In the genomic region with DNA sequence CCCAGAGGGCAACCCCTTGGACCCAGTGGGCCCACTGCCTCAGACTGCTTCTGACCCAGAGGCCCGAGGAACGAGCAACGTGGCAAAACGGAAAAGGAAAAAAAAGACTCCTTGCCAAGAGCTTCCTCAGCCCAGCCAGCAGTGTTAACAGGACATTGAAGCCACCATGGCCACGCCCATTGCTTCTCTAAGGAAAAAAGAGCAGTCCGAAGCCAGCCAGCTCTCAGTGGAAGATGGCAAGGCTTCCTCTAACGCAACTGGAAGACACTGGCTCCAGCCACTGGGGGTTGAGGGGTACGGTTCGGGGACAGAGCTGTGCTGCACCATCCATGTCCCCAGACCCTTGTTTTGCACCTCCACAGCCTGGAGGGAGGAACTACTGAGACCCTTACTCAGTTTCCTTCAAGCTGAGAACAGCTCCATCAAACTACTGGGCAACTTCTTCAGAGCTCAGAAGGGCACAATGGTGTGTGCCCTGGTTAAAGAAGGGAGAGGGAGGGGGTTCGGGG, we compare ENCODE assay signal across 8 cellular contexts. TPM values are rescaled to one million over a fixed set of nuclear protein-coding genes. Genes with fewer than 3 reads are reported as not detected.
DNase-seq lines count a peak whose midpoint lies in the region; ATAC-seq and TF ChIP-seq lines count a peak whose summit lies in the region.

No MANE protein-coding gene starts in this region.

- peak overlapping the region; percentile 73 for H3K4me3 Mint-ChIP-seq in activated T-cell treated with anti-CD3 and anti-CD28 coated beads, Interleukin-2, amount 50 U/mL, for 24 hours
- H3K4me3 Mint-ChIP-seq in stimulated activated naive CD8-positive, alpha-beta T cell treated with anti-CD3 and anti-CD28 coated beads, Interleukin-15, amount 100 ng/mL, for 72 hours = peak overlapping the region; percentile 78 to 82

- no peaks in the 10 kb centered on the region for H3K27me3 Mint-ChIP-seq in activated T-cell treated with anti-CD3 and anti-CD28 coated beads, Interleukin-2, amount 50 U/mL, for 24 hours
- no peaks in the 10 kb centered on the region for H3K27me3 Mint-ChIP-seq in stimulated activated naive CD8-positive, alpha-beta T cell treated with anti-CD3 and anti-CD28 coated beads, Interleukin-15, amount 100 ng/mL, for 72 hours

- no peaks in the 10 kb centered on the region for H3K9me3 ChIP-seq in SK-N-MC (ENCODE audit: low read depth, low read length)
- no peaks in the 10 kb centered on the region for H3K9me3 ChIP-seq in cardiac muscle cell (ENCODE audit: low read depth)

- H3K4me1 ChIP-seq in cardiac muscle cell (ENCODE audit: low read depth) = peaks cover 58% of the 10 kb centered on the region

- peaks cover 79% of the 10 kb centered on the region for H3K4me1 Mint-ChIP-seq in activated T-cell treated with anti-CD3 and anti-CD28 coated beads, Interleukin-2, amount 50 U/mL, for 24 hours (ENCODE audit: low read depth)
- peaks cover 90% of the 10 kb centered on the region for H3K4me1 Mint-ChIP-seq in stimulated activated naive CD8-positive, alpha-beta T cell treated with anti-CD3 and anti-CD28 coated beads, Interleukin-15, amount 100 ng/mL, for 72 hours

- peak overlapping the region; percentile 97 for H3K27ac ChIP-seq in SK-N-MC
- H3K27ac ChIP-seq in cardiac muscle cell = peak overlapping the region; percentile 99

- H3K36me3 ChIP-seq in SK-N-MC (ENCODE audit: insufficient read depth, low read length) (no peaks in the 10 kb centered on the region; the same call in 1 of the 2 replicates), cardiac muscle cell (no peaks in the 10 kb centered on the region)

- peak; percentile 49 for DNase-seq in activated T-cell treated with anti-CD3 and anti-CD28 coated beads, Interleukin-2, amount 50 U/mL, for 24 hours
- DNase-seq in activated T-cell treated with anti-CD3 and anti-CD28 coated beads for 4 hours = no peak
- DNase-seq in SK-N-MC (ENCODE audit: low read depth, low spot score) = no peak
- DNase-seq in cardiac muscle cell (ENCODE audit: low read depth in 1 of 2, low spot score in 1 of 2) = peak in 1 of 2 donors; percentile 46
- DNase-seq in stimulated activated naive CD8-positive, alpha-beta T cell treated with anti-CD3 and anti-CD28 coated beads, Interleukin-15, amount 100 ng/mL, for 72 hours = no peak
- no peak for DNase-seq in iPS-NIHi7 (ENCODE audit: extremely low spot score)
- DNase-seq in NCI-H524 (lab: John Stamatoyannopoulos, UW) = no peak
- DNase-seq in GM13977 (ENCODE audit: low spot score) = no peak

- H3K36me3 Mint-ChIP-seq in activated T-cell treated with anti-CD3 and anti-CD28 coated beads, Interleukin-2, amount 50 U/mL, for 24 hours (ENCODE audit: low read depth) = peaks cover 1% of the 10 kb centered on the region

- ATAC-seq in stimulated activated naive CD8-positive, alpha-beta T cell treated with anti-CD3 and anti-CD28 coated beads, Interleukin-15, amount 100 ng/mL, for 72 hours = peak; percentile 23

- H3K27ac Mint-ChIP-seq in activated T-cell treated with anti-CD3 and anti-CD28 coated beads, Interleukin-2, amount 50 U/mL, for 24 hours = peak overlapping the region; percentile 96
- peak overlapping the region; percentile 95 to 100 for H3K27ac Mint-ChIP-seq in stimulated activated naive CD8-positive, alpha-beta T cell treated with anti-CD3 and anti-CD28 coated beads, Interleukin-15, amount 100 ng/mL, for 72 hours

- in situ Hi-C loops in GM13977 (cut with MboI; ENCODE audit: low pct_unique_long_range_greater_than_20kb, low sequenced_read_pairs, unreplicated experiment) = no loop called here

- H3K27me3 ChIP-seq in cardiac muscle cell = no peaks in the 10 kb centered on the region

- no peak for TF ChIP-seq CTCF in cardiac muscle cell (IDR thresholded peaks at IDR 0.05; ENCODE audit: low read depth, low read length)
- TF ChIP-seq CTCF in GM13977 (IDR thresholded peaks at IDR 0.05; ENCODE audit: extremely low read depth, insufficient read depth, missing control alignments) = no peak

- H3K4me3 ChIP-seq in SK-N-MC (peak overlapping the region; percentile 67), cardiac muscle cell (no peak overlapping the region)

- H3K9ac ChIP-seq in SK-N-MC (ENCODE audit: insufficient read length) = peak overlapping the region; percentile 71

- no peaks in the 10 kb centered on the region for H3K9me3 Mint-ChIP-seq in activated T-cell treated with anti-CD3 and anti-CD28 coated beads, Interleukin-2, amount 50 U/mL, for 24 hours
- H3K9me3 Mint-ChIP-seq in stimulated activated naive CD8-positive, alpha-beta T cell treated with anti-CD3 and anti-CD28 coated beads, Interleukin-15, amount 100 ng/mL, for 72 hours = no peaks in the 10 kb centered on the region

RNA-seq across cellular contexts. Expression of a gene that starts 10.7 kb away (rescaled TPM):
- total RNA-seq in cardiac muscle cell = 29.8 and 56.1 TPM in 2 replicates
- polyA plus RNA-seq in cardiac muscle cell = 8.1 and 26.0 TPM in 2 replicates

RNA-seq across cellular contexts. Expression of a gene that starts 59.0 kb away (rescaled TPM):
- 691 and 719 TPM in 2 replicates for total RNA-seq in cardiac muscle cell
- polyA plus RNA-seq in cardiac muscle cell = 1,163 and 1,525 TPM in 2 replicates
